ENCODE assay signal across 10 cellular contexts in the genomic region with DNA sequence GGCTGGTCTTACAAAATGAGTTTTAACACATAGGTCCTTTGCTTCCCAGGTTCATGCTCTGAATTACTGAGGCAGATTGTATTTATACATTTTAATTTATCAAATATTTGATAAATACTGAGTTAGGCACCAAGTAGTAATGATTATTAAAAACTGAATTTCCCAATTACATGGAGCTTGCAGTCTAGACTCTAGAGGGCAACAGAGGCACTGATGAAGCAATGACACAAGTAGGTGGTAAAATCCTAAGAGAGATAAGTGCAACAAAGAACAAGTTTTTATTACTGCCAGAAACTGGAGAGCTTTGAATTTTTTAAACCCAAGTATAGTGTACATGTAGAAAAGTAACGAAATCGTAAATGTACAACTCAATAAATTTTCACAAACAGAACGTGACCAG.
DNase-seq lines count a peak whose midpoint lies in the region; ATAC-seq, FAIRE-seq and TF ChIP-seq lines count a peak whose summit lies in the region.
"Had no signal": no experiment of that assay in that cellular context is flagged by ENCODE, and none has a peak within 500 bp of the region (broad histone marks: within the 10 kb centered on the region; RNA-seq: fewer than 3 reads in every experiment).

No MANE protein-coding gene starts in this region.

- DNase-seq in D721Med (ENCODE audit: insufficient read length, low spot score), result no peak
- DNase-seq in OCI-M1 (lab: John Stamatoyannopoulos, UW), result peak; percentile 11
- peak; percentile 64 for DNase-seq in fibroblast of mammary gland (ENCODE audit: low read depth)
- peak; percentile 41 for DNase-seq in non-pigmented ciliary epithelial cell (ENCODE audit: low read depth)
- DNase-seq in NCI-H526 treated with DMSO at 0.1 percent for 48 hours (lab: John Stamatoyannopoulos, UW), result no peak
- no peak for DNase-seq in DMS114 treated with DMSO at 0.1 percent for 48 hours (lab: John Stamatoyannopoulos, UW; ENCODE audit: unreplicated experiment)
- no peak for DNase-seq in stimulated activated CD4-positive, alpha-beta T cell treated with anti-CD3 and anti-CD28 coated beads, Interleukin-1b, Interleukin-23, amount 100 ng/mL, for 48 hours
- DNase-seq: NCI-H226; stimulated activated CD4-positive, alpha-beta T cell treated with anti-CD3 and anti-CD28 coated beads, Interleukin-2, amount 100 ng/mL, for 24 hours had no signal

- ATAC-seq in HG03097 (IDR thresholded peaks at IDR 0.05; ENCODE audit: low FRiP score, unreplicated experiment), result no peak

- TF ChIP-seq CTCF in D721Med (IDR thresholded peaks at IDR 0.05; ENCODE audit: insufficient read depth, missing control alignments) (peak; percentile 30), fibroblast of mammary gland (conservative IDR thresholded peaks at IDR 0.05; ENCODE audit: control insufficient read depth, insufficient read depth, low read depth, low read length) (peak; percentile 67)

- FAIRE-seq in D721Med (lab: Jason Lieb, UNC), result no peak

- no peak overlapping the region for H3K4me3 ChIP-seq in fibroblast of mammary gland (ENCODE audit: control insufficient read depth, low read depth, low read length)

Comparison
In these comparisons a context has a peak if more than half of its experiments do, and no peak if none do; other contexts are left out.
1. DNase-seq: peak in OCI-M1 (single experiment), fibroblast of mammary gland (single experiment) and non-pigmented ciliary epithelial cell (single experiment); none in D721Med (single experiment), NCI-H526 treated with DMSO at 0.1 percent for 48 hours (single experiment), DMS114 treated with DMSO at 0.1 percent for 48 hours (single experiment) and stimulated activated CD4-positive, alpha-beta T cell treated with anti-CD3 and anti-CD28 coated beads, Interleukin-1b, Interleukin-23, amount 100 ng/mL, for 48 hours (single experiment).